ENCODE assay signal across 24 cellular contexts in the genomic region with DNA sequence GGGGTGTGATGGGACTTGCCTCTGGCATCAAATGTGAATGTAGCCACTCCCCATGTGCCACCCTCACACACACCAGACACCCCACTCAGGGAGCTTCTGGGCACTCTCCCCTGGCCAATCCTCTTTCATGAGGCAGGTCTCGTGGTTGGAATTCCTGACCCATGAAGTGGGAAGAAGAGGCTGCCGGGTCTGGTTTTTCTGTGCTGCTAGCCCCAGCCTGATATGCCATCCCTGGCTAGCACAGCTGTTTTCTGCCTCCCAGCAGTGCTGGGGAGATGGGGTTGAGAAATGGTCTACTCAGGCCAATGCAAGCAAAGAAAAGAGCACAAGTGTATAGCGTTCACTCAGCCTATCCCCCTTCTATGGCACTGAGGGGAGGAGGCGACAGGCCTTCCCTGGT. TPM values are rescaled to one million over a fixed set of nuclear protein-coding genes. Genes with fewer than 3 reads are reported as not detected.
DNase-seq lines count a peak whose midpoint lies in the region; ATAC-seq, FAIRE-seq and TF ChIP-seq lines count a peak whose summit lies in the region.
"Had no signal": no experiment of that assay in that cellular context is flagged by ENCODE, and none has a peak within 500 bp of the region (broad histone marks: within the 10 kb centered on the region; RNA-seq: fewer than 3 reads in every experiment).

No MANE protein-coding gene starts in this region.

- peaks cover 0 to 2% of the 10 kb centered on the region in 2 donors for H3K27me3 ChIP-seq in small intestine (ENCODE audit: control insufficient read depth in 2 of 2, insufficient read depth in 2 of 2, low read length in 2 of 2)

- WGBS in small intestine, 3 donors: 83 to 96% (median 88%) methylated on average over 4 of the region's 4 CpGs

- no peak for ATAC-seq in activated T-cell treated with anti-CD3 and anti-CD28 coated beads, Interleukin-2, amount 50 U/mL, for 72 hours (replicated peaks in 1 of 2)
- no peak for ATAC-seq in HG02623 (IDR thresholded peaks at IDR 0.05; ENCODE audit: unreplicated experiment)
- ATAC-seq: CD8-positive, alpha-beta T cell; GM12878; GM23338 had no signal

- H3K27ac Mint-ChIP-seq in activated T-cell treated with anti-CD3 and anti-CD28 coated beads, Interleukin-2, amount 50 U/mL, for 72 hours: no peak overlapping the region
- H3K27ac Mint-ChIP-seq in activated T-cell treated with anti-CD3 and anti-CD28 coated beads, Interleukin-2, amount 50 U/mL, for 24 hours: no peak overlapping the region
- H3K27ac Mint-ChIP-seq in brain (peak overlapping the region in 2 of 5 experiments; percentile 8 to 20), mesothelial cell of epicardium (no peak overlapping the region), type B pancreatic cell (no peak overlapping the region)
- H3K27ac Mint-ChIP-seq: CD8-positive, alpha-beta T cell; GM23338 had no signal

- H3K36me3 Mint-ChIP-seq in activated T-cell treated with anti-CD3 and anti-CD28 coated beads, Interleukin-2, amount 50 U/mL, for 72 hours (ENCODE audit: insufficient read depth in 2 of 2): peaks cover 0 to 2% of the 10 kb centered on the region in 2 donors
- no peaks in the 10 kb centered on the region for H3K36me3 Mint-ChIP-seq in activated T-cell treated with anti-CD3 and anti-CD28 coated beads, Interleukin-2, amount 50 U/mL, for 24 hours (ENCODE audit: low read depth)
- H3K36me3 Mint-ChIP-seq in brain (peaks cover 10% of the 10 kb centered on the region), mesothelial cell of epicardium (peaks cover 2% of the 10 kb centered on the region), type B pancreatic cell (no peaks in the 10 kb centered on the region)
- H3K36me3 Mint-ChIP-seq: CD8-positive, alpha-beta T cell had no signal

- no peak for FAIRE-seq in small intestine (lab: Jason Lieb, UNC)
- FAIRE-seq: GM12878, GM18507 had no signal

- no peak overlapping the region for H3K27ac ChIP-seq in small intestine (ENCODE audit: low read depth in 1 of 2, low read length in 1 of 2)
- H3K27ac ChIP-seq: BLaER1 had no signal

- no peaks in the 10 kb centered on the region for H3K36me3 ChIP-seq in small intestine (ENCODE audit: control insufficient read depth in 2 of 2, insufficient read depth in 2 of 2, low read length in 2 of 2)
- H3K36me3 ChIP-seq: BLaER1 had no signal

- H3K4me1 ChIP-seq in small intestine (ENCODE audit: control insufficient read depth in 2 of 2, insufficient read depth in 1 of 2, low read depth in 1 of 2, low read length in 1 of 2): no peaks in the 10 kb centered on the region

- H3K9me3 ChIP-seq in small intestine (ENCODE audit: control insufficient read depth, low read depth): no peaks in the 10 kb centered on the region
- H3K9me3 ChIP-seq: BLaER1 had no signal

- H3K27me3 Mint-ChIP-seq in activated T-cell treated with anti-CD3 and anti-CD28 coated beads, Interleukin-2, amount 50 U/mL, for 72 hours (ENCODE audit: low read depth): peaks cover 81% of the 10 kb centered on the region
- H3K27me3 Mint-ChIP-seq in activated T-cell treated with anti-CD3 and anti-CD28 coated beads, Interleukin-2, amount 50 U/mL, for 24 hours: peaks cover 67% of the 10 kb centered on the region
- H3K27me3 Mint-ChIP-seq in brain: peaks cover 37% of the 10 kb centered on the region
- peaks cover 75% of the 10 kb centered on the region for H3K27me3 Mint-ChIP-seq in mesothelial cell of epicardium (ENCODE audit: low read depth)
- peaks cover 83% of the 10 kb centered on the region for H3K27me3 Mint-ChIP-seq in type B pancreatic cell

- TF ChIP-seq CTCF in brain (conservative IDR thresholded peaks at IDR 0.05): no peak
- no peak for TF ChIP-seq CTCF in mesothelial cell of epicardium (IDR thresholded peaks at IDR 0.05; ENCODE audit: unreplicated experiment)
- TF ChIP-seq CTCF in type B pancreatic cell (conservative IDR thresholded peaks at IDR 0.05): no peak

- H3K4me3 ChIP-seq in small intestine (ENCODE audit: low read depth in 1 of 2, low read length in 2 of 2): no peak overlapping the region
- H3K4me3 ChIP-seq: BLaER1, GM12878, GM23338 had no signal

- no peak for DNase-seq in activated T-cell treated with anti-CD3 and anti-CD28 coated beads, Interleukin-2, amount 50 U/mL, for 72 hours
- DNase-seq in activated T-cell treated with anti-CD3 and anti-CD28 coated beads, Interleukin-2, amount 50 U/mL, for 24 hours: no peak
- DNase-seq in mesothelial cell of epicardium (ENCODE audit: low spot score in 2 of 2, unreplicated experiment in 2 of 2) (no peak), type B pancreatic cell (ENCODE audit: extremely low spot score, unreplicated experiment) (no peak), ecto neural progenitor cell (ENCODE audit: low spot score) (no peak), small intestine (no peak)
- DNase-seq: CD8-positive, alpha-beta T cell; DMS79 treated with DMSO at 0.1 percent for 48 hours; GDM1; KG1; NCI-H1417 treated with DMSO at 0.1 percent for 48 hours; NCI-H1930; NCI-H2171 treated with DMSO at 0.1 percent for 48 hours; NCI-H446 treated with DMSO at 0.1 percent for 48 hours; NCI-H748 treated with DMSO at 0.1 percent for 48 hours; OCI-M1 had no signal

- H3K9me3 Mint-ChIP-seq in activated T-cell treated with anti-CD3 and anti-CD28 coated beads, Interleukin-2, amount 50 U/mL, for 72 hours: no peaks in the 10 kb centered on the region
- no peaks in the 10 kb centered on the region for H3K9me3 Mint-ChIP-seq in activated T-cell treated with anti-CD3 and anti-CD28 coated beads, Interleukin-2, amount 50 U/mL, for 24 hours
- H3K9me3 Mint-ChIP-seq in brain (peaks cover 0 to 10% (median 0%) of the 10 kb centered on the region in 5 experiments), mesothelial cell of epicardium (no peaks in the 10 kb centered on the region), type B pancreatic cell (no peaks in the 10 kb centered on the region)
- H3K9me3 Mint-ChIP-seq: CD8-positive, alpha-beta T cell; GM23338 had no signal

- H3K4me3 Mint-ChIP-seq in activated T-cell treated with anti-CD3 and anti-CD28 coated beads, Interleukin-2, amount 50 U/mL, for 72 hours: peak overlapping the region; percentile 29 to 48
- H3K4me3 Mint-ChIP-seq in activated T-cell treated with anti-CD3 and anti-CD28 coated beads, Interleukin-2, amount 50 U/mL, for 24 hours: no peak overlapping the region
- H3K4me3 Mint-ChIP-seq in brain (peak overlapping the region; percentile 59 to 84 (median 79)), mesothelial cell of epicardium (peak overlapping the region; percentile 42), type B pancreatic cell (peak overlapping the region; percentile 74)

- peaks cover 6% of the 10 kb centered on the region for H3K4me1 Mint-ChIP-seq in activated T-cell treated with anti-CD3 and anti-CD28 coated beads, Interleukin-2, amount 50 U/mL, for 72 hours (ENCODE audit: low read depth)
- peaks cover 2% of the 10 kb centered on the region for H3K4me1 Mint-ChIP-seq in activated T-cell treated with anti-CD3 and anti-CD28 coated beads, Interleukin-2, amount 50 U/mL, for 24 hours (ENCODE audit: low read depth)
- H3K4me1 Mint-ChIP-seq in brain (peaks cover 33% of the 10 kb centered on the region), mesothelial cell of epicardium (peaks cover 11% of the 10 kb centered on the region), type B pancreatic cell (ENCODE audit: unreplicated experiment) (peaks cover 4% of the 10 kb centered on the region)

RNA-seq across cellular contexts. Expression of a gene that starts 1.2 kb away (rescaled TPM):
- total RNA-seq in activated T-cell treated with anti-CD3 and anti-CD28 coated beads, Interleukin-2, amount 50 U/mL, for 72 hours: 1 to 10 TPM in 1 of 2 donors, under 1 TPM in 1; 0.84 to 1.4 TPM
- 14.1 TPM for polyA plus RNA-seq in brain (ENCODE audit: insufficient read depth, low read depth, low replicate concordance)
- 0.76 to 0.78 TPM (median 0.77 TPM) in 3 replicates for total RNA-seq in mesothelial cell of epicardium
- total RNA-seq in type B pancreatic cell (ENCODE audit: low replicate concordance): 9.9 and 16.7 TPM in 2 replicates
- polyA plus RNA-seq in small intestine: 10 to 100 TPM in 1 of 3 donors, 1 to 10 TPM in 2; 6.5 to 17.4 (median 7.6) TPM
- total RNA-seq: CD8-positive, alpha-beta T cell had no signal

RNA-seq across cellular contexts. Expression of a gene that starts 20.5 kb away (rescaled TPM):
- 10 to 100 TPM; 64.2 to 66.8 TPM for total RNA-seq in activated T-cell treated with anti-CD3 and anti-CD28 coated beads, Interleukin-2, amount 50 U/mL, for 72 hours
- 71.2 TPM for polyA plus RNA-seq in brain (ENCODE audit: insufficient read depth, low read depth, low replicate concordance)
- total RNA-seq in mesothelial cell of epicardium: 78.9 to 83.6 TPM (median 83.3 TPM) in 3 replicates
- total RNA-seq in type B pancreatic cell (ENCODE audit: low replicate concordance): 85.5 and 91.6 TPM in 2 replicates
- 10 to 100 TPM; 49.8 to 75.1 (median 69.2) TPM for polyA plus RNA-seq in small intestine

RNA-seq across cellular contexts. Expression of a gene that starts 40.2 kb away (rescaled TPM):
- 1 to 10 TPM; 1.9 to 2.3 TPM for total RNA-seq in activated T-cell treated with anti-CD3 and anti-CD28 coated beads, Interleukin-2, amount 50 U/mL, for 72 hours
- not detected for polyA plus RNA-seq in brain (ENCODE audit: insufficient read depth, low read depth, low replicate concordance)
- total RNA-seq in mesothelial cell of epicardium: not detected in 3 replicates
- total RNA-seq in type B pancreatic cell (ENCODE audit: low replicate concordance): not detected in 2 replicates
- polyA plus RNA-seq in small intestine: not detected
- total RNA-seq: A172; CD8-positive, alpha-beta T cell; GM12878; GM23338; RPMI7951 had no signal
- polyA plus RNA-seq: GM12878, GM23338 had no signal
